ENCODE assay signal across 26 cellular contexts in the genomic region with DNA sequence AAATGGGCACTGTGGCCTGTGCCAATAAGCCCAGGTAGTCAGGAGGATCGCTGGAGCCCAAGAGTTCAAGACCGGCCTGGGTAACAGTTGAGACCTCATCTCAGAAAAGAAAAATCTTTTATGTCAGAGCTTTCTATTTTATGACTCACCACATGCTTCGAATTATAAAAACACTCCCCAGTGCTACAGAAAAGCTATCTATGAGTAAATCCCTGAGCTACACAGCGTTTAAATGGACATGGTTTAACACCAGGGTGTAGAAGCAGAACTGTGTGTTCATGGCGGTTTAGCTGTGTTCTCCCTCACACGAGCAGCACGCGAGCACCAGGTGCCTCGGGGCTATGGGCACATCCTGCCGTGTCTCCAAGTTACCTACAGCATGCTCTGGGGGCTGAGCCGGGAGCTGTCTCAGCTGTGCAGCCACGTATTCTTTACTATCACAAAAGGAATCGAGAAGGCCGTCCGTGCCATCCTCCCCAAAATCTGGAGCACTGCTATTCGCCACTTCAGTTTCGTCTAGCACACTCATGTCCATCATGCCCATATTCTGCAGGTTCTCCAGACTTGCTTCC. TPM values are rescaled to one million over a fixed set of nuclear protein-coding genes. Genes with fewer than 3 reads are reported as not detected.
DNase-seq lines count a peak whose midpoint lies in the region; ATAC-seq and TF ChIP-seq lines count a peak whose summit lies in the region.
"Had no signal": no experiment of that assay in that cellular context is flagged by ENCODE, and none has a peak within 500 bp of the region (broad histone marks: within the 10 kb centered on the region; RNA-seq: fewer than 3 reads in every experiment).

No MANE protein-coding gene starts in this region.

- TF ChIP-seq CTCF in fibroblast of mammary gland (conservative IDR thresholded peaks at IDR 0.05; ENCODE audit: control insufficient read depth, insufficient read depth, low read depth, low read length), result no peak
- TF ChIP-seq CTCF in dorsolateral prefrontal cortex (IDR thresholded peaks at IDR 0.05 in 54 of 56, conservative IDR thresholded peaks at IDR 0.05 in 2 of 56; ENCODE audit: low read depth in 1 of 56, partially characterized antibody in 56 of 56), result no peak

- peaks cover 69% of the 10 kb centered on the region for H3K36me3 Mint-ChIP-seq in activated naive CD4-positive, alpha-beta T cell treated with anti-CD3 and anti-CD28 coated beads, Interleukin-2, amount 10 ng/mL, durations not matched to agents 7 days and 5 days
- peaks cover 60% of the 10 kb centered on the region for H3K36me3 Mint-ChIP-seq in activated naive CD4-positive, alpha-beta T cell treated with anti-CD3 and anti-CD28 coated beads for 36 hours (ENCODE audit: low read depth)
- peaks cover 8% of the 10 kb centered on the region for H3K36me3 Mint-ChIP-seq in T-helper 17 cell (ENCODE audit: low read depth)

- H3K27me3 ChIP-seq in dorsolateral prefrontal cortex, result no peaks in the 10 kb centered on the region
- H3K27me3 ChIP-seq: BLaER1, suprapubic skin, upper lobe of right lung had no signal

- no peak for DNase-seq in activated naive CD4-positive, alpha-beta T cell treated with anti-CD3 and anti-CD28 coated beads, Interleukin-2, amount 10 ng/mL, durations not matched to agents 7 days and 5 days
- DNase-seq in activated naive CD4-positive, alpha-beta T cell treated with anti-CD3 and anti-CD28 coated beads for 36 hours, result no peak
- DNase-seq in T-helper 17 cell (no peak), fibroblast of mammary gland (ENCODE audit: low read depth) (peak; percentile 30), dorsolateral prefrontal cortex (no peak), HEK293T (ENCODE audit: extremely low spot score) (no peak), T1000 (lab: John Stamatoyannopoulos, UW) (no peak)
- DNase-seq: activated CD4-positive, alpha-beta T cell treated with anti-CD3 and anti-CD28 coated beads, Interleukin-2, amount 50 U/mL, for 48 hours; Kasumi-1; NCI-H1417 treated with DMSO at 0.1 percent for 48 hours; NCI-H2081; NCI-H524 treated with DMSO at 0.1 percent for 48 hours; NK-92 treated with Interleukin-12 subunit alpha and Interleukin-12 subunit beta, amount 100 ng/mL, for 24 hours; PC-3; stimulated activated naive CD4-positive, alpha-beta T cell treated with Interleukin-2 at 50 U/mL for 16 hours; upper lobe of right lung had no signal

- ATAC-seq in T-helper 17 cell (no peak), GM21825 (IDR thresholded peaks at IDR 0.05; ENCODE audit: unreplicated experiment) (no peak)
- ATAC-seq: activated naive CD4-positive, alpha-beta T cell treated with anti-CD3 and anti-CD28 coated beads, Interleukin-2, amount 50 U/mL, for 72 hours; left lobe of liver; PC-3; upper lobe of right lung had no signal

- no peak overlapping the region for H3K27ac ChIP-seq in dorsolateral prefrontal cortex
- H3K27ac ChIP-seq: BLaER1, SK-N-MC, suprapubic skin, upper lobe of right lung had no signal

- intact Hi-C loops in activated naive CD4-positive, alpha-beta T cell treated with anti-CD3 and anti-CD28 coated beads for 36 hours (cut with micrococcal nuclease), result no loop called here
- intact Hi-C loops in dorsolateral prefrontal cortex (cut with DNase I), result no loop called here

- H3K27ac Mint-ChIP-seq in activated naive CD4-positive, alpha-beta T cell treated with anti-CD3 and anti-CD28 coated beads, Interleukin-2, amount 10 ng/mL, durations not matched to agents 7 days and 5 days, result peak overlapping the region; percentile 30
- no peak overlapping the region for H3K27ac Mint-ChIP-seq in activated naive CD4-positive, alpha-beta T cell treated with anti-CD3 and anti-CD28 coated beads for 36 hours
- H3K27ac Mint-ChIP-seq in T-helper 17 cell, result peak overlapping the region; percentile 59
- H3K27ac Mint-ChIP-seq: activated naive CD4-positive, alpha-beta T cell treated with anti-CD3 and anti-CD28 coated beads, Interleukin-2, amount 50 U/mL, for 72 hours had no signal

- CTCF ChIA-PET in activated naive CD4-positive, alpha-beta T cell treated with anti-CD3 and anti-CD28 coated beads, Interleukin-2, amount 10 ng/mL, durations not matched to agents 7 days and 5 days (lab: Charles Lee), result no interaction called here
- CTCF ChIA-PET in activated naive CD4-positive, alpha-beta T cell treated with anti-CD3 and anti-CD28 coated beads for 36 hours (lab: Charles Lee), result interaction anchor here (1.2 kb wide), 1 partner anchor 179 kb away, joined by 3 read pairs; no protein-coding TSS in a partner anchor
- CTCF ChIA-PET in HEK293T (lab: Yijun Ruan, JAX), result interaction anchor here (0.6 kb wide), 1 partner anchor 1447 kb away, joined by 3 read pairs; no protein-coding TSS in a partner anchor

- no peak overlapping the region for H3K4me3 Mint-ChIP-seq in activated naive CD4-positive, alpha-beta T cell treated with anti-CD3 and anti-CD28 coated beads, Interleukin-2, amount 10 ng/mL, durations not matched to agents 7 days and 5 days
- no peak overlapping the region for H3K4me3 Mint-ChIP-seq in activated naive CD4-positive, alpha-beta T cell treated with anti-CD3 and anti-CD28 coated beads for 36 hours
- no peak overlapping the region for H3K4me3 Mint-ChIP-seq in T-helper 17 cell
- H3K4me3 Mint-ChIP-seq: neural crest cell had no signal

- no peaks in the 10 kb centered on the region for H3K27me3 Mint-ChIP-seq in activated naive CD4-positive, alpha-beta T cell treated with anti-CD3 and anti-CD28 coated beads, Interleukin-2, amount 10 ng/mL, durations not matched to agents 7 days and 5 days
- H3K27me3 Mint-ChIP-seq in activated naive CD4-positive, alpha-beta T cell treated with anti-CD3 and anti-CD28 coated beads for 36 hours (ENCODE audit: low read depth), result no peaks in the 10 kb centered on the region
- no peaks in the 10 kb centered on the region for H3K27me3 Mint-ChIP-seq in T-helper 17 cell

- H3K9me3 ChIP-seq in T-helper 17 cell (ENCODE audit: control insufficient read depth, low read length, poor library complexity, severe bottlenecking), result no peaks in the 10 kb centered on the region
- H3K9me3 ChIP-seq: BLaER1, HAP-1, suprapubic skin, upper lobe of right lung had no signal

- H3K9me3 Mint-ChIP-seq in activated naive CD4-positive, alpha-beta T cell treated with anti-CD3 and anti-CD28 coated beads, Interleukin-2, amount 10 ng/mL, durations not matched to agents 7 days and 5 days, result no peaks in the 10 kb centered on the region
- no peaks in the 10 kb centered on the region for H3K9me3 Mint-ChIP-seq in activated naive CD4-positive, alpha-beta T cell treated with anti-CD3 and anti-CD28 coated beads for 36 hours
- H3K9me3 Mint-ChIP-seq: activated naive CD4-positive, alpha-beta T cell treated with anti-CD3 and anti-CD28 coated beads, Interleukin-2, amount 50 U/mL, for 72 hours; neural crest cell had no signal

- H3K4me3 ChIP-seq in fibroblast of mammary gland (ENCODE audit: control insufficient read depth, low read depth, low read length) (no peak overlapping the region), dorsolateral prefrontal cortex (no peak overlapping the region)
- H3K4me3 ChIP-seq: BLaER1, HAP-1, SK-N-MC, smooth muscle cell, suprapubic skin, upper lobe of right lung had no signal

- H3K4me1 Mint-ChIP-seq in activated naive CD4-positive, alpha-beta T cell treated with anti-CD3 and anti-CD28 coated beads, Interleukin-2, amount 10 ng/mL, durations not matched to agents 7 days and 5 days, result peaks cover 25% of the 10 kb centered on the region
- peaks cover 34% of the 10 kb centered on the region for H3K4me1 Mint-ChIP-seq in activated naive CD4-positive, alpha-beta T cell treated with anti-CD3 and anti-CD28 coated beads for 36 hours (ENCODE audit: low read depth)
- H3K4me1 Mint-ChIP-seq in T-helper 17 cell, result peaks cover 29% of the 10 kb centered on the region

- POLR2A ChIA-PET in HEK293T (lab: Yijun Ruan, JAX), result no interaction called here

TF ChIP-seq in HEK293T, 16 proteins besides CTCF, POLR2A, EP300 and RAD21:
- TF ChIP-seq FOXM1 (IDR thresholded peaks at IDR 0.05; ENCODE audit: borderline replicate concordance), result no peak
- TF ChIP-seq NFRKB (IDR thresholded peaks at IDR 0.05), result no peak
- TF ChIP-seq FOXK2 (IDR thresholded peaks at IDR 0.05), result no peak
- TF ChIP-seq L3MBTL2 (conservative IDR thresholded peaks at IDR 0.05), result no peak
- no peak for TF ChIP-seq HDGF (IDR thresholded peaks at IDR 0.05; ENCODE audit: borderline replicate concordance)
- TF ChIP-seq SP1 (IDR thresholded peaks at IDR 0.05), result no peak
- no peak for TF ChIP-seq CTBP1 (IDR thresholded peaks at IDR 0.05; ENCODE audit: borderline replicate concordance)
- no peak for TF ChIP-seq SUZ12 (IDR thresholded peaks at IDR 0.05)
- TF ChIP-seq ARNT (IDR thresholded peaks at IDR 0.05), result no peak
- TF ChIP-seq BHLHE40 (IDR thresholded peaks at IDR 0.05; ENCODE audit: borderline replicate concordance), result no peak
- no peak for TF ChIP-seq LEF1 (IDR thresholded peaks at IDR 0.05; ENCODE audit: borderline replicate concordance)

RNA-seq across cellular contexts. Expression of a gene that starts 6.7 kb away (rescaled TPM):
- 100 to 1,000 TPM; 108 to 118 TPM for total RNA-seq in activated naive CD4-positive, alpha-beta T cell treated with anti-CD3 and anti-CD28 coated beads for 36 hours
- 100 to 1,000 TPM; 241 to 255 TPM for total RNA-seq in T-helper 17 cell
- total RNA-seq in dorsolateral prefrontal cortex, result 100 to 1,000 TPM; 117 to 326 (median 190) TPM

RNA-seq across cellular contexts. Expression of a gene that starts 7.0 kb away (rescaled TPM):
- total RNA-seq in activated naive CD4-positive, alpha-beta T cell treated with anti-CD3 and anti-CD28 coated beads for 36 hours, result 100 to 1,000 TPM; 120 to 129 TPM
- total RNA-seq in T-helper 17 cell (100 to 1,000 TPM; 173 to 183 TPM), dorsolateral prefrontal cortex (100 to 1,000 TPM; 102 to 184 (median 133) TPM)

RNA-seq across cellular contexts. Expression of a gene that starts 48.1 kb away (rescaled TPM):
- 1 to 10 TPM in 1 of 2 experiments, under 1 TPM in 1; 0.83 to 1.0 TPM for total RNA-seq in activated naive CD4-positive, alpha-beta T cell treated with anti-CD3 and anti-CD28 coated beads for 36 hours
- total RNA-seq in T-helper 17 cell, result 1 to 10 TPM; 2.0 to 2.8 TPM
- total RNA-seq in dorsolateral prefrontal cortex, result 10 to 100 TPM in 1 of 120 experiments, 1 to 10 TPM in 118, under 1 TPM in 1; 0.95 to 14.6 (median 4.4) TPM
- total RNA-seq: G401, left lobe of liver had no signal
